In genomic region chr5:88588609-88589008, GRCh38 we compare ENCODE assay signal across 9 cellular contexts.
"Had no signal": no experiment of that assay in that cellular context is flagged by ENCODE, and none has a peak within 500 bp of the region (broad histone marks: within the 10 kb centered on the region; RNA-seq: fewer than 3 reads in every experiment).

No MANE protein-coding gene starts in this region.

- ATAC-seq: GM23338, HCT116 had no signal

- H3K36me3 ChIP-seq: HAP-1 had no signal

- H3K27ac ChIP-seq: GM23248 had no signal

- H3K9me3 ChIP-seq: HAP-1 had no signal

- H3K4me1 ChIP-seq: HAP-1 had no signal

- H3K4me3 ChIP-seq: GM23248, GM23338, HAP-1 had no signal

- DNase-seq: GM23248, GOT3, H7, H9, HCEC 1CT, HFFc6 had no signal
